20 cellular contexts compared by ENCODE assay signal in genomic region chr14:50366115-50366514, GRCh38. TPM values are rescaled to one million over a fixed set of nuclear protein-coding genes. Genes with fewer than 3 reads are reported as not detected.
DNase-seq lines count a peak whose midpoint lies in the region; ATAC-seq, FAIRE-seq and TF ChIP-seq lines count a peak whose summit lies in the region.
"Had no signal": no experiment of that assay in that cellular context is flagged by ENCODE, and none has a peak within 500 bp of the region (broad histone marks: within the 10 kb centered on the region; RNA-seq: fewer than 3 reads in every experiment).

No MANE protein-coding gene starts in this region.

- H3K4me3 Mint-ChIP-seq in CD8-positive, alpha-beta memory T cell, result peak overlapping the region in 2 of 7 donors; percentile 42 to 55
- H3K4me3 Mint-ChIP-seq in activated naive CD4-positive, alpha-beta T cell treated with anti-CD3 and anti-CD28 coated beads for 36 hours, result no peak overlapping the region
- H3K4me3 Mint-ChIP-seq: H9 had no signal

- H3F3A ChIP-seq in PC-3 (ENCODE audit: low read length, unreplicated experiment), result no peaks in the 10 kb centered on the region

- H3K4me3 ChIP-seq in CD8-positive, alpha-beta memory T cell (ENCODE audit: low read length), result no peak overlapping the region
- H3K4me3 ChIP-seq in PC-3 (ENCODE audit: low read length), result no peak overlapping the region
- H3K4me3 ChIP-seq in kidney (ENCODE audit: low read length in 2 of 2), result no peak overlapping the region
- no peak overlapping the region for H3K4me3 ChIP-seq in pancreas
- H3K4me3 ChIP-seq: SK-N-MC, uterus had no signal

- FAIRE-seq in kidney (lab: Jason Lieb, UNC), result no peak
- FAIRE-seq in pancreas (lab: Jason Lieb, UNC), result no peak

- no peak for TF ChIP-seq CTCF in PC-3 (conservative IDR thresholded peaks at IDR 0.05; ENCODE audit: low read depth, low read length)
- TF ChIP-seq CTCF in kidney (IDR thresholded peaks at IDR 0.05; ENCODE audit: borderline replicate concordance, extremely low read depth, insufficient read depth), result no peak
- TF ChIP-seq CTCF in pancreas (IDR thresholded peaks at IDR 0.05), result no peak

- peaks cover 35 to 47% (median 46%) of the 10 kb centered on the region in 3 donors for H3K4me1 Mint-ChIP-seq in CD8-positive, alpha-beta memory T cell
- H3K4me1 Mint-ChIP-seq in activated naive CD4-positive, alpha-beta T cell treated with anti-CD3 and anti-CD28 coated beads for 36 hours (ENCODE audit: low read depth), result peaks cover 18% of the 10 kb centered on the region
- H3K4me1 Mint-ChIP-seq: H9 had no signal

- no peaks in the 10 kb centered on the region for H3K9me3 ChIP-seq in CD8-positive, alpha-beta memory T cell (ENCODE audit: low read length)
- H3K9me3 ChIP-seq in PC-3 (ENCODE audit: low read length), result no peaks in the 10 kb centered on the region
- H3K9me3 ChIP-seq in kidney (ENCODE audit: control insufficient read depth in 1 of 2, low read length in 2 of 2), result no peaks in the 10 kb centered on the region
- no peaks in the 10 kb centered on the region for H3K9me3 ChIP-seq in pancreas
- H3K9me3 ChIP-seq: uterus had no signal

- no peak overlapping the region for H3K4me2 ChIP-seq in PC-3 (ENCODE audit: low read length)

- H3K9ac ChIP-seq in PC-3 (ENCODE audit: low read length), result no peak overlapping the region
- no peak overlapping the region for H3K9ac ChIP-seq in kidney (ENCODE audit: low read length in 2 of 2)

- H4K20me1 ChIP-seq in PC-3 (ENCODE audit: low read length), result no peaks in the 10 kb centered on the region

- peaks cover 1 to 6% (median 5%) of the 10 kb centered on the region in 3 donors for H3K36me3 Mint-ChIP-seq in CD8-positive, alpha-beta memory T cell
- H3K36me3 Mint-ChIP-seq in activated naive CD4-positive, alpha-beta T cell treated with anti-CD3 and anti-CD28 coated beads for 36 hours (ENCODE audit: low read depth), result peaks cover 3% of the 10 kb centered on the region

- no peaks in the 10 kb centered on the region for H3K27me3 ChIP-seq in CD8-positive, alpha-beta memory T cell (ENCODE audit: insufficient read depth, low read length, poor library complexity, severe bottlenecking)
- H3K27me3 ChIP-seq in PC-3 (ENCODE audit: low read length) (no peaks in the 10 kb centered on the region), pancreas (no peaks in the 10 kb centered on the region)
- H3K27me3 ChIP-seq: uterus had no signal

- 43 to 50% methylated on average over 3 of the region's 3 CpGs for WGBS in pancreas, 2 donors

- no peak for ATAC-seq in PC-3
- peak in 3 of 4 donors; percentile 45 to 57 (median 54) for ATAC-seq in pancreas
- no peak for ATAC-seq in HG02852 (IDR thresholded peaks at IDR 0.05; ENCODE audit: unreplicated experiment)

- DNase-seq in CD8-positive, alpha-beta memory T cell, result no peak
- peak; percentile 24 for DNase-seq in PC-3
- DNase-seq in kidney, result no peak
- DNase-seq in pancreas, result peak in 3 of 6 donors; percentile 36 to 45 (median 40)
- DNase-seq in activated naive CD4-positive, alpha-beta T cell treated with anti-CD3 and anti-CD28 coated beads for 36 hours, result no peak
- DNase-seq in SW 1271 (lab: John Stamatoyannopoulos, UW), result no peak
- no peak for DNase-seq in stimulated activated naive CD4-positive, alpha-beta T cell (lab: John Stamatoyannopoulos, UW)
- DNase-seq: activated CD4-positive, CD25-positive, alpha-beta regulatory T cell treated with anti-CD3 and anti-CD28 coated beads, Interleukin-2, amount 50 U/mL, for 72 hours; activated CD8-positive, alpha-beta memory T cell treated with anti-CD3 and anti-CD28 coated beads, Interleukin-2, amount 50 U/mL, for 4 hours; activated effector memory CD4-positive, alpha-beta T cell treated with anti-CD3 and anti-CD28 coated beads, Interleukin-2, amount 50 U/mL, for 16 hours; anterior cingulate cortex; Calu3; H9; islet precursor cell; KG1; NCI-H1105; uterus had no signal

- no peaks in the 10 kb centered on the region for H3K27me3 Mint-ChIP-seq in CD8-positive, alpha-beta memory T cell
- H3K27me3 Mint-ChIP-seq in activated naive CD4-positive, alpha-beta T cell treated with anti-CD3 and anti-CD28 coated beads for 36 hours (ENCODE audit: low read depth), result no peaks in the 10 kb centered on the region

- H3K36me3 ChIP-seq in CD8-positive, alpha-beta memory T cell (ENCODE audit: insufficient read depth, low read length), result no peaks in the 10 kb centered on the region
- H3K36me3 ChIP-seq in PC-3 (ENCODE audit: low read depth, low read length) (no peaks in the 10 kb centered on the region), kidney (ENCODE audit: control insufficient read depth in 1 of 2, insufficient read depth in 2 of 2, low read length in 2 of 2) (no peaks in the 10 kb centered on the region), pancreas (no peaks in the 10 kb centered on the region)
- H3K36me3 ChIP-seq: uterus had no signal

- CTCF ChIA-PET in CD8-positive, alpha-beta memory T cell (lab: Charles Lee), result interaction anchor here (1.4 kb wide), 1 partner anchor 46 kb away, joined by 4 read pairs; no protein-coding TSS in a partner anchor
- CTCF ChIA-PET in PC-3 (lab: Charles Lee), result no interaction called here
- CTCF ChIA-PET in activated naive CD4-positive, alpha-beta T cell treated with anti-CD3 and anti-CD28 coated beads for 36 hours (lab: Charles Lee), result no interaction called here

- intact Hi-C loops in PC-3 (cut with micrococcal nuclease) (no loop called here), kidney (cut with DNase I) (no loop called here), pancreas (cut with DNase I) (no loop called here)
- intact Hi-C loops in activated naive CD4-positive, alpha-beta T cell treated with anti-CD3 and anti-CD28 coated beads for 36 hours (cut with micrococcal nuclease), result no loop called here

- peaks cover 19% of the 10 kb centered on the region for H3K4me1 ChIP-seq in CD8-positive, alpha-beta memory T cell (ENCODE audit: insufficient read depth, low read length)
- H3K4me1 ChIP-seq in PC-3 (ENCODE audit: insufficient read depth, low read length) (peaks cover 12% of the 10 kb centered on the region), kidney (ENCODE audit: control insufficient read depth in 1 of 2, insufficient read depth in 1 of 2, low read depth in 1 of 2, low read length in 2 of 2) (peaks cover 23 to 25% of the 10 kb centered on the region in 2 donors), pancreas (peaks cover 6 to 26% (median 20%) of the 10 kb centered on the region in 3 donors)
- H3K4me1 ChIP-seq: uterus had no signal

- BruUV-seq in PC-3 (replicated peaks; lab: Mats Ljungman, UMichigan), result no TSS peak

- peak overlapping the region in 6 of 8 donors; percentile 1 to 80 (median 30) for H3K27ac Mint-ChIP-seq in CD8-positive, alpha-beta memory T cell
- no peak overlapping the region for H3K27ac Mint-ChIP-seq in activated naive CD4-positive, alpha-beta T cell treated with anti-CD3 and anti-CD28 coated beads for 36 hours

- no peak overlapping the region for H3K27ac ChIP-seq in CD8-positive, alpha-beta memory T cell (ENCODE audit: low read depth, low read length)
- no peak overlapping the region for H3K27ac ChIP-seq in PC-3 (ENCODE audit: low read length)
- peak overlapping the region; percentile 71 to 73 for H3K27ac ChIP-seq in kidney (ENCODE audit: low read depth in 2 of 2, low read length in 2 of 2)
- peak overlapping the region in 1 of 4 donors; percentile 29 for H3K27ac ChIP-seq in pancreas
- H3K27ac ChIP-seq: HL-60, SK-N-MC, uterus had no signal

- POLR2A ChIA-PET in CD8-positive, alpha-beta memory T cell (lab: Charles Lee), result interaction anchor here (0.6 kb wide), 1 partner anchor 463 kb away, joined by 5 read pairs; no protein-coding TSS in a partner anchor
- POLR2A ChIA-PET in PC-3 (lab: Charles Lee; ENCODE audit: unreplicated experiment), result no interaction called here

- no peaks in the 10 kb centered on the region for H3K9me2 ChIP-seq in PC-3 (replicated peaks; ENCODE audit: low read length)

- no peaks in the 10 kb centered on the region for H3K79me2 ChIP-seq in PC-3 (ENCODE audit: low read length)

- no peak overlapping the region for H2AFZ ChIP-seq in PC-3 (ENCODE audit: low read length)

- H3K9me3 Mint-ChIP-seq in CD8-positive, alpha-beta memory T cell, result peaks cover 0 to 2% (median 0%) of the 10 kb centered on the region in 5 donors
- H3K9me3 Mint-ChIP-seq in activated naive CD4-positive, alpha-beta T cell treated with anti-CD3 and anti-CD28 coated beads for 36 hours, result peaks cover 4% of the 10 kb centered on the region

RNA-seq across cellular contexts. Expression of gene CDKL1, which starts 30.6 kb away (rescaled TPM):
- total RNA-seq in CD8-positive, alpha-beta memory T cell, result 1 to 10 TPM; 4.8 to 5.8 TPM
- 6.7 TPM for polyA plus RNA-seq in CD8-positive, alpha-beta memory T cell
- total RNA-seq in PC-3 (2014; rRNA removed) (7.1 and 14.4 TPM in 2 replicates), kidney (60.0 TPM), pancreas (1 to 10 TPM; 2.4 to 5.5 (median 4.4) TPM)
- polyA plus RNA-seq in kidney (ENCODE audit: insufficient read depth, low read depth, low replicate concordance) (17.9 TPM), pancreas (under 1 TPM; 0.56 to 0.80 TPM)
- total RNA-seq in activated naive CD4-positive, alpha-beta T cell treated with anti-CD3 and anti-CD28 coated beads for 36 hours, result 1 to 10 TPM; 1.5 to 2.0 TPM

RNA-seq across cellular contexts. Expression of gene DMAC2L, which starts 54.0 kb away (rescaled TPM):
- total RNA-seq in CD8-positive, alpha-beta memory T cell, result 10 to 100 TPM; 14.3 to 14.7 TPM
- 17.9 TPM for polyA plus RNA-seq in CD8-positive, alpha-beta memory T cell
- total RNA-seq in PC-3 (2014; rRNA removed) (2.3 and 18.1 TPM in 2 replicates), kidney (23.7 TPM), pancreas (10 to 100 TPM in 2 of 6 donors, 1 to 10 TPM in 4; 8.3 to 17.7 (median 9.9) TPM)
- polyA plus RNA-seq in kidney (ENCODE audit: insufficient read depth, low read depth, low replicate concordance) (27.3 TPM), pancreas (10 to 100 TPM in 1 of 2 donors, 1 to 10 TPM in 1; 8.7 to 10.0 TPM)
- total RNA-seq in activated naive CD4-positive, alpha-beta T cell treated with anti-CD3 and anti-CD28 coated beads for 36 hours, result 10 to 100 TPM; 11.7 to 13.7 TPM

RNA-seq across cellular contexts. Expression of gene L2HGDH, which starts 54.1 kb away (rescaled TPM):
- 10 to 100 TPM; 19.7 to 20.0 TPM for total RNA-seq in CD8-positive, alpha-beta memory T cell
- 3.6 TPM for polyA plus RNA-seq in CD8-positive, alpha-beta memory T cell
- total RNA-seq in PC-3 (2014; rRNA removed) (27.8 and 41.6 TPM in 2 replicates), kidney (12.5 TPM), pancreas (1 to 10 TPM; 3.1 to 5.1 (median 3.7) TPM)
- polyA plus RNA-seq in kidney (ENCODE audit: insufficient read depth, low read depth, low replicate concordance) (11.1 TPM), pancreas (1 to 10 TPM in 1 of 2 donors, under 1 TPM in 1; 0.99 to 1.9 TPM)
- total RNA-seq in activated naive CD4-positive, alpha-beta T cell treated with anti-CD3 and anti-CD28 coated beads for 36 hours, result 10 to 100 TPM; 13.5 to 14.3 TPM

Comparison
In these comparisons a context has a peak if more than half of its experiments do, and no peak if none do; other contexts are left out.
1. H3K27ac ChIP-seq: peak in kidney (2 of 2); none in CD8-positive, alpha-beta memory T cell (single experiment) and PC-3 (single experiment).
2. ATAC-seq: peak in pancreas (3 of 4); none in PC-3 (single experiment) and HG02852 (single experiment).